In genomic region chr19:9913237-9914000, GRCh38 we compare ENCODE assay signal across 10 cellular contexts. TPM values are rescaled to one million over a fixed set of nuclear protein-coding genes. Genes with fewer than 3 reads are reported as not detected.
DNase-seq lines count a peak whose midpoint lies in the region; ATAC-seq and TF ChIP-seq lines count a peak whose summit lies in the region.
"Had no signal": no experiment of that assay in that cellular context is flagged by ENCODE, and none has a peak within 500 bp of the region (broad histone marks: within the 10 kb centered on the region; RNA-seq: fewer than 3 reads in every experiment).

No MANE protein-coding gene starts in this region.

- H3K9me3 Mint-ChIP-seq in naive thymus-derived CD4-positive, alpha-beta T cell = no peaks in the 10 kb centered on the region

- intact Hi-C loops in dorsolateral prefrontal cortex (cut with DNase I) = loop anchor here in 1 of 2 donors (5.0 kb wide), 1 partner anchor 66 kb away; no protein-coding TSS in a partner anchor
- intact Hi-C loops in naive thymus-derived CD4-positive, alpha-beta T cell (cut with micrococcal nuclease) = loop anchor here in 1 of 2 donors (5.0 kb wide), 2 partner anchors 46 to 776 kb away; no protein-coding TSS in a partner anchor

- no peak overlapping the region; the same call in 1 of the 2 replicates for H3K27ac ChIP-seq in HEK293 (ENCODE audit: extremely low read depth, low read depth, low read length)
- peak overlapping the region in 35 of 59 donors; percentile 11 to 81 (median 52) for H3K27ac ChIP-seq in dorsolateral prefrontal cortex
- no peak overlapping the region for H3K27ac ChIP-seq in naive thymus-derived CD4-positive, alpha-beta T cell (ENCODE audit: low read depth, low read length)
- H3K27ac ChIP-seq: neutrophil had no signal

- no peaks in the 10 kb centered on the region for H3K4me1 ChIP-seq in HEK293 (ENCODE audit: control insufficient read depth, insufficient read depth, low read length)
- H3K4me1 ChIP-seq in naive thymus-derived CD4-positive, alpha-beta T cell (ENCODE audit: control insufficient read depth in 2 of 2, insufficient read depth in 2 of 2, low read length in 2 of 2) = peaks cover 3 to 5% of the 10 kb centered on the region in 2 donors

- no peaks in the 10 kb centered on the region for H3K36me3 ChIP-seq in HEK293 (ENCODE audit: control insufficient read depth in 2 of 2, insufficient read depth in 1 of 2, low read length in 2 of 2)
- no peaks in the 10 kb centered on the region for H3K36me3 ChIP-seq in naive thymus-derived CD4-positive, alpha-beta T cell (ENCODE audit: control insufficient read depth in 2 of 3, insufficient read depth in 3 of 3, low read length in 3 of 3)
- H3K36me3 ChIP-seq: neutrophil had no signal

- TF ChIP-seq CTCF in HEK293 (tag by site-specific recombination; IDR thresholded peaks at IDR 0.05) = no peak
- no peak for TF ChIP-seq CTCF in dorsolateral prefrontal cortex (IDR thresholded peaks at IDR 0.05 in 54 of 56, conservative IDR thresholded peaks at IDR 0.05 in 2 of 56; ENCODE audit: low read depth in 1 of 56, partially characterized antibody in 56 of 56)

- ATAC-seq in naive thymus-derived CD4-positive, alpha-beta T cell = no peak
- ATAC-seq in HG03095 (IDR thresholded peaks at IDR 0.05; ENCODE audit: unreplicated experiment) = no peak

- POLR2A ChIA-PET in HEK293 (lab: Yijun Ruan, JAX) = no interaction called here
- POLR2A ChIA-PET in naive thymus-derived CD4-positive, alpha-beta T cell (lab: Charles Lee) = interaction anchor here (0.7 kb wide), 1 partner anchor 55 kb away, joined by 3 read pairs; no protein-coding TSS in a partner anchor

- DNase-seq in AG08395 (ENCODE audit: low spot score) (peak; percentile 33), dorsolateral prefrontal cortex (peak in 1 of 10 donors; percentile 27), SIG-M5 (lab: John Stamatoyannopoulos, UW) (no peak), kidney tubule cell (ENCODE audit: low spot score) (no peak)
- DNase-seq in naive thymus-derived CD4-positive, alpha-beta T cell = peak in 2 of 9 donors; percentile 16 to 43
- no peak for DNase-seq in central memory CD4-positive, alpha-beta T cell
- DNase-seq: NCI-H2081 had no signal

- no peaks in the 10 kb centered on the region for H3K9me3 ChIP-seq in HEK293 (ENCODE audit: control insufficient read depth, insufficient read depth, low read depth, low read length)
- no peaks in the 10 kb centered on the region for H3K9me3 ChIP-seq in naive thymus-derived CD4-positive, alpha-beta T cell (ENCODE audit: control insufficient read depth in 2 of 3, low read length in 3 of 3)
- H3K9me3 ChIP-seq: neutrophil had no signal

- peaks cover 19 to 35% (median 22%) of the 10 kb centered on the region in 5 donors for H3K27me3 Mint-ChIP-seq in naive thymus-derived CD4-positive, alpha-beta T cell

- peak overlapping the region; percentile 47 for H3K4me3 ChIP-seq in HEK293 (ENCODE audit: low read depth, low read length)
- peak overlapping the region; percentile 10 to 71 (median 58) for H3K4me3 ChIP-seq in dorsolateral prefrontal cortex
- H3K4me3 ChIP-seq in naive thymus-derived CD4-positive, alpha-beta T cell (ENCODE audit: low read length) = no peak overlapping the region

- no peaks in the 10 kb centered on the region for H3K36me3 Mint-ChIP-seq in naive thymus-derived CD4-positive, alpha-beta T cell

- peak overlapping the region in 6 of 10 donors; percentile 70 to 88 (median 74) for H3K4me3 Mint-ChIP-seq in naive thymus-derived CD4-positive, alpha-beta T cell

- peaks cover 6 to 12% (median 9%) of the 10 kb centered on the region in 7 donors for H3K4me1 Mint-ChIP-seq in naive thymus-derived CD4-positive, alpha-beta T cell

- peaks cover 0 to 33% (median 5%) of the 10 kb centered on the region in 45 donors for H3K27me3 ChIP-seq in dorsolateral prefrontal cortex
- peaks cover 0 to 13% of the 10 kb centered on the region in 2 donors for H3K27me3 ChIP-seq in naive thymus-derived CD4-positive, alpha-beta T cell (ENCODE audit: control insufficient read depth in 2 of 2, insufficient read depth in 2 of 2, low read length in 2 of 2)

- peak overlapping the region in 1 of 9 donors; percentile 76 for H3K27ac Mint-ChIP-seq in naive thymus-derived CD4-positive, alpha-beta T cell

- CTCF ChIA-PET in HEK293 (lab: Yijun Ruan, JAX) = interaction anchor here (0.7 kb wide), 1 partner anchor 327 kb away, joined by 3 read pairs; no protein-coding TSS in a partner anchor
- CTCF ChIA-PET in naive thymus-derived CD4-positive, alpha-beta T cell (lab: Charles Lee) = interaction anchor here (0.7 kb wide), 1 partner anchor 78 kb away, joined by 3 read pairs; the partner anchor contains the start of gene PIN1

TF ChIP-seq in HEK293, 187 proteins besides CTCF, POLR2A, EP300 and RAD21 (continues in another document):
- TF ChIP-seq ZNF529 (tag by site-specific recombination; IDR thresholded peaks at IDR 0.05; ENCODE audit: insufficient replicate concordance) (no peak), ZNF664 (tag by site-specific recombination; IDR thresholded peaks at IDR 0.05) (no peak), ZNF157 (tag by site-specific recombination; IDR thresholded peaks at IDR 0.05) (no peak), PRDM1 (tag by site-specific recombination; IDR thresholded peaks at IDR 0.05) (no peak), ZNF248 (tag by site-specific recombination; IDR thresholded peaks at IDR 0.05) (no peak), ZNF626 (tag by site-specific recombination; IDR thresholded peaks at IDR 0.05) (no peak), ZNF391 (tag by site-specific recombination; IDR thresholded peaks at IDR 0.05; ENCODE audit: borderline replicate concordance, low read depth) (no peak), ZBTB20 (tag by site-specific recombination; IDR thresholded peaks at IDR 0.05) (no peak), KLF9 (tag by site-specific recombination; IDR thresholded peaks at IDR 0.05; ENCODE audit: low read depth) (peak; percentile 53), GLIS2 (tag by site-specific recombination; IDR thresholded peaks at IDR 0.05) (no peak), ZNF701 (tag by site-specific recombination; IDR thresholded peaks at IDR 0.05) (no peak), PRDM2 (tag by site-specific recombination; IDR thresholded peaks at IDR 0.05; ENCODE audit: borderline replicate concordance) (no peak), BCL11A (tag by site-specific recombination; IDR thresholded peaks at IDR 0.05; ENCODE audit: low read depth) (no peak), ZNF140 (tag by site-specific recombination; IDR thresholded peaks at IDR 0.05) (no peak)
- TF ChIP-seq, protein P1, sequence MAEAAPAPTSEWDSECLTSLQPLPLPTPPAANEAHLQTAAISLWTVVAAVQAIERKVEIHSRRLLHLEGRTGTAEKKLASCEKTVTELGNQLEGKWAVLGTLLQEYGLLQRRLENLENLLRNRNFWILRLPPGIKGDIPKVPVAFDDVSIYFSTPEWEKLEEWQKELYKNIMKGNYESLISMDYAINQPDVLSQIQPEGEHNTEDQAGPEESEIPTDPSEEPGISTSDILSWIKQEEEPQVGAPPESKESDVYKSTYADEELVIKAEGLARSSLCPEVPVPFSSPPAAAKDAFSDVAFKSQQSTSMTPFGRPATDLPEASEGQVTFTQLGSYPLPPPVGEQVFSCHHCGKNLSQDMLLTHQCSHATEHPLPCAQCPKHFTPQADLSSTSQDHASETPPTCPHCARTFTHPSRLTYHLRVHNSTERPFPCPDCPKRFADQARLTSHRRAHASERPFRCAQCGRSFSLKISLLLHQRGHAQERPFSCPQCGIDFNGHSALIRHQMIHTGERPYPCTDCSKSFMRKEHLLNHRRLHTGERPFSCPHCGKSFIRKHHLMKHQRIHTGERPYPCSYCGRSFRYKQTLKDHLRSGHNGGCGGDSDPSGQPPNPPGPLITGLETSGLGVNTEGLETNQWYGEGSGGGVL (tag by site-specific recombination; IDR thresholded peaks at IDR 0.05) = no peak

RNA-seq across cellular contexts. Expression of gene OLFM2, which starts 22.9 kb away (rescaled TPM):
- 100 to 1,000 TPM in 76 of 120 experiments, 10 to 100 TPM in 44; 50.2 to 350 (median 106) TPM for total RNA-seq in dorsolateral prefrontal cortex
- 10 to 100 TPM in 3 of 5 experiments, 1 to 10 TPM in 2; 6.2 to 19.4 (median 14.9) TPM for total RNA-seq in naive thymus-derived CD4-positive, alpha-beta T cell
- polyA plus RNA-seq in naive thymus-derived CD4-positive, alpha-beta T cell = 10 to 100 TPM in 1 of 2 donors, 1 to 10 TPM in 1; 9.2 to 15.9 TPM

Comparison
In these comparisons a context has a peak if more than half of its experiments do, and no peak if none do; other contexts are left out.
1. H3K27ac ChIP-seq: peak in dorsolateral prefrontal cortex (35 of 59); none in HEK293 (single experiment) and naive thymus-derived CD4-positive, alpha-beta T cell (single experiment).